In the genomic region with DNA sequence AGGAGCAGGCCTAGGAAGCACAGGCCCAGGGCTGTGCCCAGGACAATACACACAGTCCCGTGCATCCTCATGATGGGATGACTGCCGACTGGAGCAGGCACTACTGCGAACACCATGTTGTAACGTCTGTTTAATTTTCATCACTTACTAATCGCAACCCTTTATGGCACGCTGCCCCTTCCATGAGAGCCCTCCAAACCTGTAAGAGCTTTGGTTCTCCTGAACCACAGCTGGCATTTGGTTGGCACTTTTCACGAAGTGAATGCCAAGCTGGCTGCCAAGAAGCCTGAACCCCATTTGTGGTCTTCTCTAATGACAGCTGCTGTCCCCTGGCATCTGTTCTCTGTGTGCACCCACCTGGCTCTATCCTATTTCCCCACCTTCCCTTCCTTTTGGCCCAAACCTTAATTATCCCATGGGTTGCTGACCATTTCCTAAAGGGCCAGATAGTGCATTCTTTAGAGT, we compare ENCODE assay signal across 13 cellular contexts. TPM values are rescaled to one million over a fixed set of nuclear protein-coding genes. Genes with fewer than 3 reads are reported as not detected.
DNase-seq lines count a peak whose midpoint lies in the region; ATAC-seq, FAIRE-seq and TF ChIP-seq lines count a peak whose summit lies in the region.
"Had no signal": no experiment of that assay in that cellular context is flagged by ENCODE, and none has a peak within 500 bp of the region (broad histone marks: within the 10 kb centered on the region; RNA-seq: fewer than 3 reads in every experiment).

No MANE protein-coding gene starts in this region.

- in situ Hi-C loops in KBM-7 (cut with MboI; ENCODE audit: low pct_unique_long_range_greater_than_20kb, low sequenced_read_pairs), result no loop called here

- peaks cover 53% of the 10 kb centered on the region for H3K4me1 Mint-ChIP-seq in CD4-positive, alpha-beta T cell (ENCODE audit: low read depth)
- H3K4me1 Mint-ChIP-seq in Caco-2 (ENCODE audit: low read depth, unreplicated experiment), result peaks cover 5% of the 10 kb centered on the region
- peaks cover 19% of the 10 kb centered on the region for H3K4me1 Mint-ChIP-seq in activated naive CD8-positive, alpha-beta T cell treated with anti-CD3 and anti-CD28 coated beads for 36 hours

- H3K36me3 Mint-ChIP-seq in CD4-positive, alpha-beta T cell (ENCODE audit: low read depth), result peaks cover 89% of the 10 kb centered on the region
- H3K36me3 Mint-ChIP-seq in Caco-2 (ENCODE audit: insufficient read depth, unreplicated experiment), result peaks cover 97% of the 10 kb centered on the region
- peaks cover 69% of the 10 kb centered on the region for H3K36me3 Mint-ChIP-seq in activated naive CD8-positive, alpha-beta T cell treated with anti-CD3 and anti-CD28 coated beads for 36 hours

- H3K4me3 ChIP-seq in Caco-2 (ENCODE audit: low read depth, low read length) (no peak overlapping the region), muscle layer of colon (ENCODE audit: low read depth in 1 of 2, low read length in 2 of 2) (no peak overlapping the region)

- H3K27me3 Mint-ChIP-seq in CD4-positive, alpha-beta T cell, result no peaks in the 10 kb centered on the region
- H3K27me3 Mint-ChIP-seq in Caco-2 (ENCODE audit: insufficient read depth, unreplicated experiment), result no peaks in the 10 kb centered on the region
- H3K27me3 Mint-ChIP-seq in activated naive CD8-positive, alpha-beta T cell treated with anti-CD3 and anti-CD28 coated beads for 36 hours, result no peaks in the 10 kb centered on the region

- POLR2A ChIA-PET in CD4-positive, alpha-beta T cell (lab: Charles Lee), result interaction anchor here (1.0 to 1.5 kb wide), 6 partner anchors 11 to 96 kb away, joined by 3 to 7 read pairs (median 4); a partner anchor contains a TSS
- POLR2A ChIA-PET in Caco-2 (lab: Charles Lee), result interaction anchor here (0.6 kb wide), 1 partner anchor 152 kb away, joined by 10 read pairs; no protein-coding TSS in a partner anchor

- peak overlapping the region; percentile 82 for H3K4me3 Mint-ChIP-seq in CD4-positive, alpha-beta T cell
- no peak overlapping the region for H3K4me3 Mint-ChIP-seq in Caco-2 (ENCODE audit: unreplicated experiment)
- H3K4me3 Mint-ChIP-seq in activated naive CD8-positive, alpha-beta T cell treated with anti-CD3 and anti-CD28 coated beads for 36 hours, result no peak overlapping the region

- ATAC-seq in CD4-positive, alpha-beta T cell (ENCODE audit: poor library complexity), result no peak
- no peak for ATAC-seq in HG03097 (IDR thresholded peaks at IDR 0.05; ENCODE audit: low FRiP score, unreplicated experiment)
- ATAC-seq: left lobe of liver had no signal

- H3K9me3 ChIP-seq in CD4-positive, alpha-beta T cell (ENCODE audit: control insufficient read depth, low read length), result no peaks in the 10 kb centered on the region
- no peaks in the 10 kb centered on the region for H3K9me3 ChIP-seq in Caco-2
- no peaks in the 10 kb centered on the region for H3K9me3 ChIP-seq in muscle layer of colon (ENCODE audit: low read length)

- CTCF ChIA-PET in CD4-positive, alpha-beta T cell (lab: Charles Lee), result interaction anchor here (1.0 to 2.4 kb wide), 3 partner anchors 12 to 181 kb away, joined by 3 to 9 read pairs (median 5); a partner anchor contains a TSS
- CTCF ChIA-PET in Caco-2 (lab: Charles Lee), result interaction anchor here (1.4 kb wide), 1 partner anchor 12 kb away, joined by 3 read pairs; no protein-coding TSS in a partner anchor

- TF ChIP-seq CTCF in CD4-positive, alpha-beta T cell (IDR thresholded peaks at IDR 0.05), result no peak
- no peak for TF ChIP-seq CTCF in Caco-2 (IDR thresholded peaks at IDR 0.05; ENCODE audit: insufficient read depth in 1 of 2, low read depth in 1 of 2, low read length in 1 of 2, severe bottlenecking in 1 of 2, unreplicated experiment in 1 of 2)
- TF ChIP-seq CTCF in D721Med (IDR thresholded peaks at IDR 0.05; ENCODE audit: insufficient read depth, missing control alignments), result no peak

- FAIRE-seq in D721Med (lab: Jason Lieb, UNC), result no peak

- H3K4me1 ChIP-seq in Caco-2 (no peaks in the 10 kb centered on the region), muscle layer of colon (ENCODE audit: insufficient read depth, low read length) (peaks cover 36% of the 10 kb centered on the region)

- BruUV-seq in Caco-2 (replicated peaks; lab: Mats Ljungman, UMichigan), result no TSS peak

- peak overlapping the region; percentile 95 for H3K27ac Mint-ChIP-seq in CD4-positive, alpha-beta T cell
- H3K27ac Mint-ChIP-seq in Caco-2 (ENCODE audit: unreplicated experiment), result peak overlapping the region; percentile 59
- peak overlapping the region; percentile 80 for H3K27ac Mint-ChIP-seq in activated naive CD8-positive, alpha-beta T cell treated with anti-CD3 and anti-CD28 coated beads for 36 hours

- DNase-seq in CD4-positive, alpha-beta T cell, result no peak
- DNase-seq in Caco-2, result no peak
- no peak for DNase-seq in activated naive CD8-positive, alpha-beta T cell treated with anti-CD3 and anti-CD28 coated beads for 36 hours
- no peak for DNase-seq in KBM-7
- no peak for DNase-seq in SIG-M5 (lab: John Stamatoyannopoulos, UW)
- DNase-seq in D721Med (ENCODE audit: insufficient read length, low spot score), result no peak
- DNase-seq: activated CD4-positive, alpha-beta T cell treated with anti-CD3 and anti-CD28 coated beads, Interleukin-2, amount 50 U/mL, for 4 hours; GOT3; NCI-H1417; NCI-H526 had no signal

- no peak overlapping the region for H3K9ac ChIP-seq in muscle layer of colon (ENCODE audit: low read length)

- H3K27ac ChIP-seq in CD4-positive, alpha-beta T cell (ENCODE audit: low read depth, low read length), result peak overlapping the region; percentile 37
- H3K27ac ChIP-seq in muscle layer of colon (ENCODE audit: low read depth, low read length), result peak overlapping the region; percentile 31

- H3K36me3 ChIP-seq in Caco-2 (ENCODE audit: control insufficient read depth, insufficient read depth, low read length), result peaks cover 16% of the 10 kb centered on the region
- H3K36me3 ChIP-seq in muscle layer of colon (ENCODE audit: insufficient read depth, low read length), result peaks cover 82% of the 10 kb centered on the region

- intact Hi-C loops in CD4-positive, alpha-beta T cell (cut with DNase I, micrococcal nuclease), result no loop called here
- intact Hi-C loops in Caco-2 (cut with micrococcal nuclease; ENCODE audit: unreplicated experiment), result no loop called here

- no peaks in the 10 kb centered on the region for H3K9me3 Mint-ChIP-seq in CD4-positive, alpha-beta T cell
- H3K9me3 Mint-ChIP-seq in Caco-2 (ENCODE audit: unreplicated experiment), result no peaks in the 10 kb centered on the region
- peaks cover 5% of the 10 kb centered on the region for H3K9me3 Mint-ChIP-seq in activated naive CD8-positive, alpha-beta T cell treated with anti-CD3 and anti-CD28 coated beads for 36 hours

- H3K27me3 ChIP-seq in CD4-positive, alpha-beta T cell (ENCODE audit: control insufficient read depth, insufficient read depth, low read length), result no peaks in the 10 kb centered on the region
- H3K27me3 ChIP-seq in Caco-2 (replicated peaks; ENCODE audit: control insufficient read depth, insufficient read depth, low read length) (no peaks in the 10 kb centered on the region), muscle layer of colon (ENCODE audit: control insufficient read depth in 1 of 2, insufficient read depth in 2 of 2, low read length in 2 of 2) (no peaks in the 10 kb centered on the region)

RNA-seq across cellular contexts. Expression of a gene that starts 36.5 kb away (rescaled TPM):
- total RNA-seq in CD4-positive, alpha-beta T cell, result 1 to 10 TPM; 6.4 to 7.3 TPM
- 0.32 and 0.39 TPM in 2 replicates for total RNA-seq in Caco-2 (2022)
- total RNA-seq in activated naive CD8-positive, alpha-beta T cell treated with anti-CD3 and anti-CD28 coated beads for 36 hours, result 10 to 100 TPM; 17.6 to 19.3 TPM

RNA-seq across cellular contexts. Expression of a gene that starts 50.1 kb away (rescaled TPM):
- total RNA-seq in CD4-positive, alpha-beta T cell, result 10 to 100 TPM; 17.8 to 21.8 TPM
- total RNA-seq in Caco-2 (2022), result 7.9 and 10.0 TPM in 2 replicates
- 10 to 100 TPM; 54.3 to 57.0 TPM for total RNA-seq in activated naive CD8-positive, alpha-beta T cell treated with anti-CD3 and anti-CD28 coated beads for 36 hours
